8 cellular contexts compared by ENCODE assay signal in the genomic region with DNA sequence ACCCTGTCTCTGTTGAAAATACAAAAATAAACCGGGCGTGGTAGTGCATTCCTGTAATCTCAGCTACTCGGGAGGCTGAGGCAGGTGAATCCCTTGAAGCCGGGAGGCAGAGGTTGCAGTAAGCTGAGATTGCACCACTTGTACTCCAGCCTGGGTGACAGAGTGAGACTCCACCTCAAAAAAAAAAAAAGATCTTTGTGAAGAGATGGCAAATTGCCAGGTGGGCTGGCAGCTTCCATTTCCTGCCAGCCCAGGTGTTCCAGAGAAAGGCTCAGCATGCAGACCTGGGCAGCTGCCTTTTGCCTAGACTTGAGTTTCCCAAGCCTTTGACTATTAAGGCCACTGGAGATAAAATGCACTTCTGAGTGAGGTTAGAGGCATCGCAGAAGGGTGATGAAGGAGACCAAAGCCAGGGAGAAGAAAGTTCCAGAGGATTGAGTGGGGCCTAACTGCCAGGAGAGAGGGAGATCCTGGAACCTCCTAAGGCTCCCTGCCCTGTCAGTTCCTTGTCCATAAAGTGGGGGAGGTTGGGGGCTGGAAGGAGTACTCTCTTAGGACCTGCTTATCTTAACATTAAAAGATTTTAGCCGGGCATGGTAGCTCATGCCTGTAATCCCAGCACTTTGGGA. TPM values are rescaled to one million over a fixed set of nuclear protein-coding genes. Genes with fewer than 3 reads are reported as not detected.
DNase-seq lines count a peak whose midpoint lies in the region; ATAC-seq lines count a peak whose summit lies in the region.

No MANE protein-coding gene starts in this region.

- H3K36me3 Mint-ChIP-seq in activated T-helper 2 cell treated with anti-CD3 and anti-CD28 coated beads, Interferon-gamma antibody, Interleukin-2, Interleukin-4, amounts not matched to agents 10 μg/mL and 5 μg/mL and 100 μg/mL, durations not matched to agents 14 hours and 24 hours and 36 hours (ENCODE audit: low read depth) = no peaks in the 10 kb centered on the region

- H3K27me3 ChIP-seq in mucosa of rectum (ENCODE audit: control insufficient read depth in 2 of 2, insufficient read depth in 2 of 2, low read length in 2 of 2) = no peaks in the 10 kb centered on the region

- DNase-seq in DMS79 (lab: John Stamatoyannopoulos, UW) = peak; percentile 75
- peak; percentile 94 for DNase-seq in NCI-H146 treated with DMSO at 0.1 percent for 48 hours (lab: John Stamatoyannopoulos, UW; ENCODE audit: unreplicated experiment)
- DNase-seq in activated T-helper 2 cell treated with anti-CD3 and anti-CD28 coated beads, Interferon-gamma antibody, Interleukin-2, Interleukin-4, amounts not matched to agents 10 μg/mL and 5 μg/mL and 100 μg/mL, durations not matched to agents 14 hours and 24 hours and 36 hours (ENCODE audit: low spot score) = no peak
- DNase-seq in cortex of kidney (lab: John Stamatoyannopoulos, UW) = no peak
- DNase-seq in left ventricle myocardium superior = no peak

- H3K4me3 Mint-ChIP-seq in activated T-helper 2 cell treated with anti-CD3 and anti-CD28 coated beads, Interferon-gamma antibody, Interleukin-2, Interleukin-4, amounts not matched to agents 10 μg/mL and 5 μg/mL and 100 μg/mL, durations not matched to agents 14 hours and 24 hours and 36 hours (ENCODE audit: low read depth) = no peak overlapping the region

- H3K27me3 Mint-ChIP-seq in activated T-helper 2 cell treated with anti-CD3 and anti-CD28 coated beads, Interferon-gamma antibody, Interleukin-2, Interleukin-4, amounts not matched to agents 10 μg/mL and 5 μg/mL and 100 μg/mL, durations not matched to agents 14 hours and 24 hours and 36 hours (ENCODE audit: low read depth) = no peaks in the 10 kb centered on the region

- peak overlapping the region in 1 of 2 donors; percentile 16 for H3K9ac ChIP-seq in mucosa of rectum (ENCODE audit: low read depth in 1 of 2, low read length in 2 of 2)

- H3K4me1 Mint-ChIP-seq in activated T-helper 2 cell treated with anti-CD3 and anti-CD28 coated beads, Interferon-gamma antibody, Interleukin-2, Interleukin-4, amounts not matched to agents 10 μg/mL and 5 μg/mL and 100 μg/mL, durations not matched to agents 14 hours and 24 hours and 36 hours (ENCODE audit: low read depth) = peaks cover 34% of the 10 kb centered on the region

- no peaks in the 10 kb centered on the region for H3K9me3 ChIP-seq in mucosa of rectum (ENCODE audit: control insufficient read depth in 2 of 2, low read length in 2 of 2)

- no peaks in the 10 kb centered on the region for H3K9me3 Mint-ChIP-seq in activated T-helper 2 cell treated with anti-CD3 and anti-CD28 coated beads, Interferon-gamma antibody, Interleukin-2, Interleukin-4, amounts not matched to agents 10 μg/mL and 5 μg/mL and 100 μg/mL, durations not matched to agents 14 hours and 24 hours and 36 hours

- peak overlapping the region; percentile 35 to 56 for H3K27ac ChIP-seq in mucosa of rectum (ENCODE audit: low read depth in 2 of 2, low read length in 2 of 2)

- H3K36me3 ChIP-seq in mucosa of rectum (ENCODE audit: control insufficient read depth in 2 of 2, insufficient read depth in 2 of 2, low read length in 2 of 2) = no peaks in the 10 kb centered on the region

- no peak overlapping the region for H3K4me3 ChIP-seq in mucosa of rectum (ENCODE audit: low read length in 2 of 2)

- intact Hi-C loops in activated T-helper 2 cell treated with anti-CD3 and anti-CD28 coated beads, Interferon-gamma antibody, Interleukin-2, Interleukin-4, amounts not matched to agents 10 μg/mL and 5 μg/mL and 100 μg/mL, durations not matched to agents 14 hours and 24 hours and 36 hours (cut with micrococcal nuclease) = no loop called here
- intact Hi-C loops in left ventricle myocardium superior (cut with micrococcal nuclease) = no loop called here

- H3K4me1 ChIP-seq in mucosa of rectum (ENCODE audit: control insufficient read depth in 2 of 2, insufficient read depth in 2 of 2, low read length in 2 of 2) = peaks cover 26 to 28% of the 10 kb centered on the region in 2 donors

- ATAC-seq in GM21619 (IDR thresholded peaks at IDR 0.05; ENCODE audit: unreplicated experiment) (no peak), GM19467 (IDR thresholded peaks at IDR 0.05; ENCODE audit: unreplicated experiment) (no peak), left ventricle myocardium superior (no peak)

- H3K27ac Mint-ChIP-seq in activated T-helper 2 cell treated with anti-CD3 and anti-CD28 coated beads, Interferon-gamma antibody, Interleukin-2, Interleukin-4, amounts not matched to agents 10 μg/mL and 5 μg/mL and 100 μg/mL, durations not matched to agents 14 hours and 24 hours and 36 hours = peak overlapping the region; percentile 15

RNA-seq across cellular contexts. Expression of a gene that starts 10.0 kb away (rescaled TPM):
- total RNA-seq in activated T-helper 2 cell treated with anti-CD3 and anti-CD28 coated beads, Interferon-gamma antibody, Interleukin-2, Interleukin-4, amounts not matched to agents 10 μg/mL and 5 μg/mL and 100 μg/mL, durations not matched to agents 14 hours and 24 hours and 36 hours = 543 and 569 TPM in 2 replicates
- 64.2 TPM for total RNA-seq in left ventricle myocardium superior

RNA-seq across cellular contexts. Expression of a gene that starts 47.7 kb away (rescaled TPM):
- total RNA-seq in activated T-helper 2 cell treated with anti-CD3 and anti-CD28 coated beads, Interferon-gamma antibody, Interleukin-2, Interleukin-4, amounts not matched to agents 10 μg/mL and 5 μg/mL and 100 μg/mL, durations not matched to agents 14 hours and 24 hours and 36 hours = 46.2 and 49.6 TPM in 2 replicates
- 34.7 TPM for total RNA-seq in left ventricle myocardium superior

RNA-seq across cellular contexts. Expression of a gene that starts 47.9 kb away (rescaled TPM):
- 94.1 and 95.9 TPM in 2 replicates for total RNA-seq in activated T-helper 2 cell treated with anti-CD3 and anti-CD28 coated beads, Interferon-gamma antibody, Interleukin-2, Interleukin-4, amounts not matched to agents 10 μg/mL and 5 μg/mL and 100 μg/mL, durations not matched to agents 14 hours and 24 hours and 36 hours
- 260 TPM for total RNA-seq in left ventricle myocardium superior

Comparison
In these comparisons a context has a peak if more than half of its experiments do, and no peak if none do; other contexts are left out.
1. DNase-seq: peak in DMS79 (single experiment) and NCI-H146 treated with DMSO at 0.1 percent for 48 hours (single experiment); none in activated T-helper 2 cell treated with anti-CD3 and anti-CD28 coated beads, Interferon-gamma antibody, Interleukin-2, Interleukin-4, amounts not matched to agents 10 μg/mL and 5 μg/mL and 100 μg/mL, durations not matched to agents 14 hours and 24 hours and 36 hours (single experiment), cortex of kidney (single experiment) and left ventricle myocardium superior (single experiment).